Comparison of ENCODE assay signal across 8 cellular contexts in genomic region chr19:6767357-6768235, GRCh38. TPM values are rescaled to one million over a fixed set of nuclear protein-coding genes. Genes with fewer than 3 reads are reported as not detected.
DNase-seq lines count a peak whose midpoint lies in the region; ATAC-seq lines count a peak whose summit lies in the region.

SH2D3A (minus strand) TSS chr19:6767435; CDS start chr19:6763748, 3,687 bp downstream.

- ATAC-seq in GM21367 (IDR thresholded peaks at IDR 0.05; ENCODE audit: unreplicated experiment) (peak; percentile 46), Right ventricle myocardium superior (ENCODE audit: poor library complexity) (peak; percentile 45)
- ATAC-seq in activated T-helper 17 cell treated with anti-CD3 and anti-CD28 coated beads, Interleukin-2, amount 50 U/mL, for 72 hours (replicated peaks), result peak; percentile 75

- DNase-seq in COLO668 (lab: John Stamatoyannopoulos, UW; ENCODE audit: unreplicated experiment), result peak; percentile 92
- peak; percentile 92 for DNase-seq in HT-29 (ENCODE audit: low spot score)
- DNase-seq in RKO (ENCODE audit: low spot score), result peak; percentile 55
- DNase-seq in Right ventricle myocardium superior, result peak; percentile 82
- peak; percentile 62 for DNase-seq in renal cortical epithelial cell (ENCODE audit: low read depth)
- DNase-seq in superior temporal gyrus (ENCODE audit: extremely low spot score), result no peak

- H3K4me3 Mint-ChIP-seq in activated T-helper 17 cell treated with anti-CD3 and anti-CD28 coated beads, Interleukin-2, amount 50 U/mL, for 72 hours, result peak within 1 kb of the TSS; percentile 87

- no peaks in the 10 kb centered on the region for H3K9me3 Mint-ChIP-seq in activated T-helper 17 cell treated with anti-CD3 and anti-CD28 coated beads, Interleukin-2, amount 50 U/mL, for 72 hours

- H3K27me3 Mint-ChIP-seq in activated T-helper 17 cell treated with anti-CD3 and anti-CD28 coated beads, Interleukin-2, amount 50 U/mL, for 72 hours, result no peaks in the 10 kb centered on the region

- H3K27ac Mint-ChIP-seq in activated T-helper 17 cell treated with anti-CD3 and anti-CD28 coated beads, Interleukin-2, amount 50 U/mL, for 72 hours, result peak within 1 kb of the TSS; percentile 55

- H3K4me1 Mint-ChIP-seq in activated T-helper 17 cell treated with anti-CD3 and anti-CD28 coated beads, Interleukin-2, amount 50 U/mL, for 72 hours, result peaks cover 22% of the 10 kb centered on the region

- intact Hi-C loops in Right ventricle myocardium superior (cut with DNase I), result no loop called here

- peaks cover 21% of the 10 kb centered on the region for H3K36me3 Mint-ChIP-seq in activated T-helper 17 cell treated with anti-CD3 and anti-CD28 coated beads, Interleukin-2, amount 50 U/mL, for 72 hours (ENCODE audit: low read depth)

RNA-seq across cellular contexts. Expression of gene SH2D3A, which starts in this region (rescaled TPM):
- total RNA-seq in HT-29 (2014; rRNA removed; shearing (Covaris generic)), result 110 and 119 TPM in 2 replicates
- 10 to 100 TPM; 21.1 to 21.2 TPM for total RNA-seq in activated T-helper 17 cell treated with anti-CD3 and anti-CD28 coated beads, Interleukin-2, amount 50 U/mL, for 72 hours
- not detected for total RNA-seq in Right ventricle myocardium superior
- 5.1 and 34.6 TPM in 2 replicates for total RNA-seq in renal cortical epithelial cell

Comparison
In these comparisons a context has a peak if more than half of its experiments do, and no peak if none do; other contexts are left out.
1. Peak in DNase-seq and ATAC-seq in Right ventricle myocardium superior; RNA of the gene not detected or under 1 TPM.